In genomic region chr22:29949872-29950271, GRCh38 we compare ENCODE assay signal across 23 cellular contexts.
DNase-seq lines count a peak whose midpoint lies in the region; ATAC-seq, FAIRE-seq and TF ChIP-seq lines count a peak whose summit lies in the region.
"Had no signal": no experiment of that assay in that cellular context is flagged by ENCODE, and none has a peak within 500 bp of the region (broad histone marks: within the 10 kb centered on the region; RNA-seq: fewer than 3 reads in every experiment).

No MANE protein-coding gene starts in this region.

- 80 to 87% (median 87%) methylated on average over 3 of the region's 3 CpGs for WGBS in small intestine, 3 donors

- DNase-seq in GM23338 (ENCODE audit: low spot score) (no peak), HUDEP-2 (lab: John Stamatoyannopoulos, UW; ENCODE audit: unreplicated experiment in 76 of 76) (no peak), small intestine (no peak), nephron progenitor cell (no peak)
- no peak for DNase-seq in central memory CD8-positive, alpha-beta T cell (ENCODE audit: low spot score in 2 of 2)
- DNase-seq: 8988T; Calu3; CD4-positive, alpha-beta memory T cell; DMS 273 treated with DMSO at 0.1 percent for 48 hours; DMS53; GM23248; HFFc6 had no signal

- no peak overlapping the region for H3K4me3 Mint-ChIP-seq in GM23338
- H3K4me3 Mint-ChIP-seq in central memory CD8-positive, alpha-beta T cell = no peak overlapping the region
- H3K4me3 Mint-ChIP-seq in nephron progenitor cell = no peak overlapping the region
- H3K4me3 Mint-ChIP-seq: CD14-positive monocyte; CD4-positive, alpha-beta memory T cell; HFFc6 had no signal

- ATAC-seq in GM23338 = no peak
- no peak for ATAC-seq in central memory CD8-positive, alpha-beta T cell (replicated peaks; ENCODE audit: extremely low read depth, poor library complexity, severe bottlenecking)
- no peak for ATAC-seq in HG03280 (IDR thresholded peaks at IDR 0.05; ENCODE audit: unreplicated experiment)
- ATAC-seq: HCT116, HepG2 had no signal

- TF ChIP-seq CTCF in GM23338 (conservative IDR thresholded peaks at IDR 0.05; ENCODE audit: low read depth in 2 of 2) (no peak), neutrophil (IDR thresholded peaks at IDR 0.05) (no peak), nephron progenitor cell (IDR thresholded peaks at IDR 0.05) (no peak)

- no peak overlapping the region for H2AFZ ChIP-seq in GM23338
- H2AFZ ChIP-seq: GM23248 had no signal

- no peaks in the 10 kb centered on the region for H3K9me2 ChIP-seq in GM23338 (ENCODE audit: insufficient read depth)

- no peak overlapping the region for H3K4me2 ChIP-seq in GM23338
- H3K4me2 ChIP-seq: BLaER1 had no signal

- no peaks in the 10 kb centered on the region for H3K9me3 Mint-ChIP-seq in GM23338
- no peaks in the 10 kb centered on the region for H3K9me3 Mint-ChIP-seq in central memory CD8-positive, alpha-beta T cell
- H3K9me3 Mint-ChIP-seq in nephron progenitor cell = no peaks in the 10 kb centered on the region
- H3K9me3 Mint-ChIP-seq: CD14-positive monocyte; CD4-positive, alpha-beta memory T cell; HFFc6; IgD-negative memory B cell had no signal

- no peaks in the 10 kb centered on the region for H3F3A ChIP-seq in GM23338 (replicated peaks; ENCODE audit: low read depth)

- H3K27ac ChIP-seq in GM23338 (ENCODE audit: low read depth) = 0 out of 2 replicates have a peak overlapping the region, but pooled peaks have one; percentile 6
- peak overlapping the region; percentile 16 for H3K27ac ChIP-seq in neutrophil
- H3K27ac ChIP-seq in small intestine (ENCODE audit: low read depth in 1 of 2, low read length in 1 of 2) = no peak overlapping the region
- H3K27ac ChIP-seq: BLaER1, GM23248 had no signal

- no peak overlapping the region for H3K4me3 ChIP-seq in GM23338
- no peak overlapping the region for H3K4me3 ChIP-seq in neutrophil (ENCODE audit: low read depth in 1 of 2, low read length in 1 of 2)
- no peak overlapping the region for H3K4me3 ChIP-seq in small intestine (ENCODE audit: low read depth in 1 of 2, low read length in 2 of 2)
- H3K4me3 ChIP-seq: BLaER1, GM23248 had no signal

- peaks cover 1% of the 10 kb centered on the region for H3K27me3 Mint-ChIP-seq in GM23338 (ENCODE audit: insufficient read depth, low read depth, poor library complexity)
- no peaks in the 10 kb centered on the region for H3K27me3 Mint-ChIP-seq in central memory CD8-positive, alpha-beta T cell
- H3K27me3 Mint-ChIP-seq in nephron progenitor cell (ENCODE audit: low read depth, poor library complexity) = no peaks in the 10 kb centered on the region
- H3K27me3 Mint-ChIP-seq: CD4-positive, alpha-beta memory T cell; IgD-negative memory B cell had no signal

- H3K36me3 ChIP-seq in GM23338 (ENCODE audit: insufficient read depth) = no peaks in the 10 kb centered on the region
- no peaks in the 10 kb centered on the region for H3K36me3 ChIP-seq in neutrophil
- H3K36me3 ChIP-seq in small intestine (ENCODE audit: control insufficient read depth in 2 of 2, insufficient read depth in 2 of 2, low read length in 2 of 2) = no peaks in the 10 kb centered on the region
- H3K36me3 ChIP-seq: BLaER1 had no signal

- FAIRE-seq in small intestine (lab: Jason Lieb, UNC) = no peak
- FAIRE-seq: G401.6, GM12891, H54, HepG2, HTR-8/SVneo had no signal

- H3K9me3 ChIP-seq in neutrophil = no peaks in the 10 kb centered on the region
- H3K9me3 ChIP-seq in small intestine (ENCODE audit: control insufficient read depth, low read depth) = no peaks in the 10 kb centered on the region
- H3K9me3 ChIP-seq: BLaER1 had no signal

- H3K36me3 Mint-ChIP-seq in GM23338 (ENCODE audit: low read depth) (no peaks in the 10 kb centered on the region), nephron progenitor cell (ENCODE audit: low read depth) (peaks cover 1% of the 10 kb centered on the region)
- H3K36me3 Mint-ChIP-seq in central memory CD8-positive, alpha-beta T cell (ENCODE audit: insufficient read depth) = peaks cover 4% of the 10 kb centered on the region
- H3K36me3 Mint-ChIP-seq: CD4-positive, alpha-beta memory T cell had no signal

- H3K27ac Mint-ChIP-seq in GM23338 = 0 out of 2 replicates have a peak overlapping the region, but pooled peaks have one; percentile 1
- peak overlapping the region; percentile 80 for H3K27ac Mint-ChIP-seq in central memory CD8-positive, alpha-beta T cell (ENCODE audit: low read depth)
- H3K27ac Mint-ChIP-seq in nephron progenitor cell = no peak overlapping the region
- H3K27ac Mint-ChIP-seq: HFFc6, IgD-negative memory B cell had no signal

- H3K4me1 ChIP-seq in GM23338 (ENCODE audit: insufficient read depth) (peaks cover 58% of the 10 kb centered on the region), neutrophil (ENCODE audit: control insufficient read depth in 1 of 2, insufficient read depth in 1 of 2, low read depth in 1 of 2, low read length in 1 of 2) (peaks cover 6 to 19% of the 10 kb centered on the region in 2 experiments), small intestine (ENCODE audit: control insufficient read depth in 2 of 2, insufficient read depth in 1 of 2, low read depth in 1 of 2, low read length in 1 of 2) (peaks cover 2 to 8% of the 10 kb centered on the region in 2 donors)
- H3K4me1 ChIP-seq: BLaER1 had no signal

- H3K79me2 ChIP-seq in GM23338 (replicated peaks; ENCODE audit: insufficient read depth) = peaks cover 75% of the 10 kb centered on the region

- H3K27me3 ChIP-seq in GM23338 (ENCODE audit: insufficient read depth) (no peaks in the 10 kb centered on the region), neutrophil (no peaks in the 10 kb centered on the region), small intestine (ENCODE audit: control insufficient read depth in 2 of 2, insufficient read depth in 2 of 2, low read length in 2 of 2) (no peaks in the 10 kb centered on the region)
- H3K27me3 ChIP-seq: BLaER1 had no signal

- H4K20me1 ChIP-seq in GM23338 (replicated peaks; ENCODE audit: insufficient read depth) = no peaks in the 10 kb centered on the region

- peaks cover 57% of the 10 kb centered on the region for H3K4me1 Mint-ChIP-seq in GM23338
- H3K4me1 Mint-ChIP-seq in central memory CD8-positive, alpha-beta T cell = peaks cover 62% of the 10 kb centered on the region
- no peaks in the 10 kb centered on the region for H3K4me1 Mint-ChIP-seq in nephron progenitor cell

TF ChIP-seq in GM23338, 12 proteins besides CTCF, POLR2A, EP300 and RAD21 (continues in another document):
- no peak for TF ChIP-seq CREB1 (CRISPR knock-in tag; IDR thresholded peaks at IDR 0.05; ENCODE audit: low read depth)
- no peak for TF ChIP-seq EZH2 (IDR thresholded peaks at IDR 0.05; ENCODE audit: low read depth, unreplicated experiment)
- TF ChIP-seq NANOG (IDR thresholded peaks at IDR 0.05; ENCODE audit: borderline replicate concordance) = no peak
- TF ChIP-seq JUNB (IDR thresholded peaks at IDR 0.05; ENCODE audit: unreplicated experiment) = no peak
- TF ChIP-seq REST (IDR thresholded peaks at IDR 0.05; ENCODE audit: unreplicated experiment) = no peak
- no peak for TF ChIP-seq ETS1 (IDR thresholded peaks at IDR 0.05)
- TF ChIP-seq ZNF114 (CRISPR knock-in tag; IDR thresholded peaks at IDR 0.05) = no peak
- TF ChIP-seq STAT1 (IDR thresholded peaks at IDR 0.05; ENCODE audit: unreplicated experiment) = no peak
- no peak for TF ChIP-seq POLR2AphosphoS5 (IDR thresholded peaks at IDR 0.05; ENCODE audit: low read depth)

Comparison
In these comparisons a context has a peak if more than half of its experiments do, and no peak if none do; other contexts are left out.
1. H3K27ac ChIP-seq: peak in GM23338 (single experiment) and neutrophil (single experiment); none in small intestine (0 of 2).